Comparison of ENCODE assay signal across 8 cellular contexts in the genomic region with DNA sequence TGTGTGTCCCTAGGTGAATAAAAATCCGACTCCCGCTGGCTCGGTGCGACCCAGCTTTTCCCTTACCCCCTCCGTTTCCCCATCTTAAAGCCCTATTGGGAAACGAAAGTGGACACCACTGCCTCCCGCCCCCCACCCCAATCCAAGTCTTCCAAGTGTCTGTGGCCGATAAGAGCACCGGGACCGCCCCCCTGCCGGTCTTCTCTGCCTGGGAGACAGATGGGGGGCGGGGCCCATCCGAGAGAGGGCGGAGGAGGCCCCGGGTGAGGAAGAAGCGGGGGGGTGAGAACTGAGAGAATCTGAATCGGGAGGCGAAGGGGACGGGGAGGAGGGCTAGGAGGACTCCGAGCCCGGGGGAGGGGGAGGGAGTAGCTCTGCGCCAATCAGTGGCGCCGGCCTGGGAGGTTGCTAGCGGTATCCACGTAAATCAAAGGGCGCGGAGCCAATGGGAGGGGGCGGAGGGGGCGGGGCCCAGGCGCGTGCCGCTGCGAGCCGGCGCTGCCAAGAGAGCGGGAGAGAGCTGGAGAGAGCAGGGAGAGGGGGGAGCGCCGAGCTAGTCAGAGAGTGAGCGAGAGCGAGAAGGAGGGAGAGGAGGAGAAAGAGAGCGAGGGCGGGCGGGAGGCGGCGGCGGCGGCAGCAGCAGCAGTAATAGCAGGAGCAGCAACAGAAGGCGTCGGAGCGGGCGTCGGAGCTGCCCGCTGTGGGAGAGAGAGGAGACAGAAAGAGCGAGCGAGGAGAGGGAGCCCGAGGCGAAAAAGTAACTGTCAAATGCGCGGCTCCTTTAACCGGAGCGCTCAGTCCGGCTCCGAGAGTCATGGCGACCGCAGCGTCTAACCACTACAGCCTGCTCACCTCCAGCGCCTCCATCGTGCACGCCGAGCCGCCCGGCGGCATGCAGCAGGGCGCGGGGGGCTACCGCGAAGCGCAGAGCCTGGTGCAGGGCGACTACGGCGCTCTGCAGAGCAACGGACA.
A peak's percentile ranks its signal among the peaks of the same experiment; 100 is the strongest.
DNase-seq lines count a peak whose midpoint lies in the region; ATAC-seq lines count a peak whose summit lies in the region.

A gene (plus strand): TSS at position 515 of the 972 bp plus-strand sequence. CDS start 300 bp downstream, at position 815.

- ATAC-seq in GM19035 (IDR thresholded peaks at IDR 0.05; ENCODE audit: unreplicated experiment), result peak; percentile 59
- peak; percentile 72 for ATAC-seq in HG03280 (IDR thresholded peaks at IDR 0.05; ENCODE audit: unreplicated experiment)

- DNase-seq in AG08395 (ENCODE audit: low spot score), result peak; percentile 69
- DNase-seq in NCI-H345 (lab: John Stamatoyannopoulos, UW), result peak; percentile 99
- peak; percentile 70 to 71 for DNase-seq in activated CD4-positive, alpha-beta T cell treated with anti-CD3 and anti-CD28 coated beads, Interleukin-2, amount 50 U/mL, for 48 hours
- DNase-seq in effector CD8-positive, alpha-beta T cell (lab: John Stamatoyannopoulos, UW), result peak; percentile 28
- peak; percentile 98 for DNase-seq in medulla oblongata (ENCODE audit: extremely low spot score)
- peak; percentile 40 to 65 (median 43) for DNase-seq in stimulated activated CD4-positive, alpha-beta T cell treated with anti-CD3 and anti-CD28 coated beads, TNF-alpha, amount 100 ng/mL, for 48 hours (ENCODE audit: low read depth in 3 of 3)

Comparison
In these comparisons a context has a peak if more than half of its experiments do, and no peak if none do; other contexts are left out.
1. Peak in every context shown above with its lines: DNase-seq and ATAC-seq.
2. DNase-seq: peak in every context shown above with its lines; median percentile 99 in NCI-H345; 98 in medulla oblongata; 70 in activated CD4-positive, alpha-beta T cell treated with anti-CD3 and anti-CD28 coated beads, Interleukin-2, amount 50 U/mL, for 48 hours; 69 in AG08395; 43 in stimulated activated CD4-positive, alpha-beta T cell treated with anti-CD3 and anti-CD28 coated beads, TNF-alpha, amount 100 ng/mL, for 48 hours; 28 in effector CD8-positive, alpha-beta T cell.